Comparison of ENCODE assay signal across 8 cellular contexts in genomic region chr17:41966453-41967140, GRCh38. TPM values are rescaled to one million over a fixed set of nuclear protein-coding genes. Genes with fewer than 3 reads are reported as not detected.
DNase-seq lines count a peak whose midpoint lies in the region; ATAC-seq and TF ChIP-seq lines count a peak whose summit lies in the region.

Gene CNP (plus strand): TSS chr17:41966795. CDS start chr17:41966885, 90 bp downstream.

- DNase-seq in AG04449 (ENCODE audit: low read depth, low spot score) (no peak), NCI-H524 treated with DMSO at 0.1 percent for 48 hours (lab: John Stamatoyannopoulos, UW) (peak; percentile 40), left colon (peak; percentile 89 to 95)
- DNase-seq in activated CD4-positive, alpha-beta T cell treated with anti-CD3 and anti-CD28 coated beads for 4 hours, result peak; percentile 89 to 90
- peak; percentile 87 to 92 for DNase-seq in stimulated activated CD4-positive, alpha-beta T cell treated with anti-CD3 and anti-CD28 coated beads, Interleukin-1b, Interleukin-23, amount 100 ng/mL, for 4 hours (ENCODE audit: low read depth in 2 of 2)

- peak within 1 kb of the TSS; percentile 94 for H3K27ac ChIP-seq in cingulate gyrus (ENCODE audit: low read depth, low read length)

- TF ChIP-seq CTCF in AG04449 (IDR thresholded peaks at IDR 0.05; ENCODE audit: insufficient read depth, low read length, missing control alignments), result no peak

- CTCF ChIA-PET in AG04449 (lab: Yijun Ruan, JAX), result interaction anchor here (1.8 to 11.2 kb wide), 7 partner anchors 10 to 153 kb away, joined by 6 to 131 read pairs (median 10); partner anchors contain the start of genes DHX58, DNAJC7, HSPB9 and KAT2A

- peak; percentile 62 for ATAC-seq in GM19023 (IDR thresholded peaks at IDR 0.05; ENCODE audit: unreplicated experiment)
- ATAC-seq in HG03354 (IDR thresholded peaks at IDR 0.05; ENCODE audit: poor library complexity, severe bottlenecking, unreplicated experiment), result peak; percentile 71
- ATAC-seq in left colon, result peak; percentile 88

- peak within 1 kb of the TSS; percentile 81 for H3K4me3 ChIP-seq in AG04449 (ENCODE audit: low read depth, low read length)

- intact Hi-C loops in left colon (cut with DNase I, micrococcal nuclease), result loop anchor here in 1 of 2 donors (10.0 kb wide), 1 partner anchor 148 kb away; the partner anchor contains the start of gene DHX58

- POLR2A ChIA-PET in AG04449 (lab: Yijun Ruan, JAX), result interaction anchor here (0.5 to 2.9 kb wide), 9 partner anchors 9 to 146 kb away, joined by 3 to 15 read pairs (median 6); partner anchors contain the start of genes ACLY, DHX58 and DNAJC7

RNA-seq across cellular contexts. Expression of gene CNP, which starts in this region (rescaled TPM):
- total RNA-seq in left colon, result 10 to 100 TPM; 45.6 to 53.6 TPM
